Comparison of ENCODE assay signal across 2 cellular contexts in genomic region chr1:160563230-160563629, GRCh38.
A peak's percentile ranks its signal among the peaks of the same experiment; 100 is the strongest.
TF ChIP-seq lines count a peak whose summit lies in the region.

No MANE protein-coding gene starts in this region.

TF ChIP-seq in SK-N-SH treated with all-trans-retinoic acid at 6 μM for 48 hours, 23 proteins besides CTCF, POLR2A, EP300 and RAD21:
- peak; percentile 42; the same call in 1 of the 2 replicates for TF ChIP-seq ZNF8 (CRISPR knock-in tag; IDR thresholded peaks at IDR 0.05)

TF ChIP-seq in K562, 482 proteins besides CTCF, POLR2A, EP300 and RAD21:
- TF ChIP-seq ZNF146 (CRISPR knock-in tag; IDR thresholded peaks at IDR 0.05; ENCODE audit: unreplicated experiment) (peak; percentile 90), KDM1A (IDR thresholded peaks at IDR 0.05) (peak in 1 of 2 experiments; percentile 19; a peak in 2 of 4 replicates), RBM25 (IDR thresholded peaks at IDR 0.05; ENCODE audit: low read depth, low read length, severe bottlenecking) (peak; percentile 19)
